ENCODE assay signal across 17 cellular contexts in genomic region chr14:74649673-74650072, GRCh38. TPM values are rescaled to one million over a fixed set of nuclear protein-coding genes. Genes with fewer than 3 reads are reported as not detected.
DNase-seq lines count a peak whose midpoint lies in the region; ATAC-seq, FAIRE-seq and TF ChIP-seq lines count a peak whose summit lies in the region.
"Had no signal": no experiment of that assay in that cellular context is flagged by ENCODE, and none has a peak within 500 bp of the region (broad histone marks: within the 10 kb centered on the region; RNA-seq: fewer than 3 reads in every experiment).

No MANE protein-coding gene starts in this region.

- peak overlapping the region; percentile 50 to 64 for H3K27ac ChIP-seq in breast epithelium
- peak overlapping the region; percentile 81 to 87 for H3K27ac ChIP-seq in thoracic aorta
- H3K27ac ChIP-seq: KMS-11 had no signal

- intact Hi-C loops in breast epithelium (cut with DNase I; ENCODE audit: low total_unique reads): no loop called here

- no peak for TF ChIP-seq CTCF in breast epithelium (IDR thresholded peaks at IDR 0.05)
- no peak for TF ChIP-seq CTCF in thoracic aorta (IDR thresholded peaks at IDR 0.05)

- H3K4me1 ChIP-seq in breast epithelium (peaks cover 0 to 9% of the 10 kb centered on the region in 2 donors), thoracic aorta (ENCODE audit: control insufficient read depth in 1 of 2, low read depth in 2 of 2) (peaks cover 46 to 83% of the 10 kb centered on the region in 2 donors)

- no peak for TF ChIP-seq POLR2A in breast epithelium (IDR thresholded peaks at IDR 0.05)

- H3K36me3 ChIP-seq in breast epithelium (no peaks in the 10 kb centered on the region), thoracic aorta (no peaks in the 10 kb centered on the region)
- H3K36me3 ChIP-seq: BE2C, ovary had no signal

- H3K4me3 ChIP-seq in breast epithelium: no peak overlapping the region
- no peak overlapping the region for H3K4me3 ChIP-seq in thoracic aorta
- H3K4me3 ChIP-seq: ovary had no signal

- peak; percentile 88 for FAIRE-seq in HTR-8/SVneo (lab: Jason Lieb, UNC)
- FAIRE-seq: GM12891 had no signal

- H3K27me3 ChIP-seq in breast epithelium: no peaks in the 10 kb centered on the region
- H3K27me3 ChIP-seq in thoracic aorta (replicated peaks; ENCODE audit: insufficient read depth): no peaks in the 10 kb centered on the region
- H3K27me3 ChIP-seq: BE2C, ovary had no signal

- DNase-seq in HTR-8/SVneo (ENCODE audit: insufficient read length, low spot score) (peak; percentile 76), breast epithelium (ENCODE audit: low spot score in 2 of 2) (no peak), hepatic stellate cell (ENCODE audit: low spot score) (peak; percentile 50), thoracic aorta (ENCODE audit: low spot score) (no peak), COLO668 (lab: John Stamatoyannopoulos, UW; ENCODE audit: unreplicated experiment) (no peak), LoVo (ENCODE audit: low spot score) (no peak), OCI-M1 (lab: John Stamatoyannopoulos, UW) (no peak)
- DNase-seq: activated CD4-positive, alpha-beta T cell treated with anti-CD3 and anti-CD28 coated beads, Interleukin-2, amount 50 U/mL, for 48 hours; activated T-cell treated with anti-CD3 and anti-CD28 coated beads, Interleukin-2, amount 50 U/mL, for 1 hour; effector CD8-positive, alpha-beta T cell; GDM1; NCI-H82; ovary; RPMI8226 had no signal

- ATAC-seq in thoracic aorta (ENCODE audit: insufficient number of reproducible peaks, low FRiP score, low read depth): no peak

- H3K9me3 ChIP-seq in breast epithelium (no peaks in the 10 kb centered on the region), thoracic aorta (no peaks in the 10 kb centered on the region)
- H3K9me3 ChIP-seq: BE2C, ovary had no signal

RNA-seq across cellular contexts. Expression of gene LTBP2, which starts 37.6 kb away (rescaled TPM):
- total RNA-seq in breast epithelium: 10 to 100 TPM; 34.7 to 91.1 (median 79.0) TPM
- total RNA-seq in thoracic aorta: 100 to 1,000 TPM; 674 to 973 TPM

Comparison
In these comparisons a context has a peak if more than half of its experiments do, and no peak if none do; other contexts are left out.
1. DNase-seq: peak in HTR-8/SVneo (single experiment) and hepatic stellate cell (single experiment); none in breast epithelium (0 of 2), thoracic aorta (single experiment), COLO668 (single experiment), LoVo (single experiment) and OCI-M1 (single experiment).
2. RNA of gene LTBP2, which starts 37.6 kb away (total RNA-seq): 674 to 973 TPM in thoracic aorta; 34.7 to 91.1 TPM in breast epithelium; every median in the first group is over 4 times any median in the second.